Comparison of ENCODE assay signal across 1 cellular context in genomic region chr20:2840138-2840966, GRCh38.
TF ChIP-seq lines count a peak whose summit lies in the region.

Gene PCED1A (minus strand): TSS chr20:2840655. CDS start chr20:2839912, 743 bp downstream.
Gene VPS16 (plus strand): TSS chr20:2840745. CDS start chr20:2840775, 30 bp downstream.

TF ChIP-seq in HepG2, 621 proteins besides CTCF, POLR2A, EP300 and RAD21 (continued from another document and continues in another):
- TF ChIP-seq TRIM22 (IDR thresholded peaks at IDR 0.05) (no peak), CBFB (CRISPR knock-in tag; IDR thresholded peaks at IDR 0.05) (peak; percentile 93), ZNF550 (CRISPR knock-in tag; IDR thresholded peaks at IDR 0.05; ENCODE audit: borderline replicate concordance) (no peak), KMT2B (CRISPR knock-in tag; IDR thresholded peaks at IDR 0.05) (peak; percentile 97), IRF1 (CRISPR knock-in tag; IDR thresholded peaks at IDR 0.05; ENCODE audit: low read depth) (peak; percentile 68; the same call in 1 of the 2 replicates), FOXM1 (CRISPR knock-in tag; IDR thresholded peaks at IDR 0.05) (0 out of 2 replicates have a peak, but pooled peaks have one; percentile 21), PRPF4 (IDR thresholded peaks at IDR 0.05; ENCODE audit: low read depth, low read length, poor library complexity, severe bottlenecking) (no peak), ZNF761 (CRISPR knock-in tag; conservative IDR thresholded peaks at IDR 0.05) (peak; percentile 94), HNF4G (IDR thresholded peaks at IDR 0.05; ENCODE audit: borderline replicate concordance, low read depth, low read length) (peak; percentile 15; the same call in 1 of the 2 replicates), HNF4G (CRISPR knock-in tag; IDR thresholded peaks at IDR 0.05; ENCODE audit: borderline replicate concordance, low read depth) (no peak; the same call in 1 of the 2 replicates), ARID3A (IDR thresholded peaks at IDR 0.05; ENCODE audit: low read depth, low read length) (0 out of 2 replicates have a peak, but pooled peaks have one; percentile 9), ZNF101 (CRISPR knock-in tag; IDR thresholded peaks at IDR 0.05; ENCODE audit: borderline replicate concordance, low read depth) (peak; percentile 67; the same call in 1 of the 2 replicates), HNRNPK (IDR thresholded peaks at IDR 0.05; ENCODE audit: low read depth, low read length, poor library complexity, severe bottlenecking) (peak; percentile 68), PHF5A (CRISPR knock-in tag; IDR thresholded peaks at IDR 0.05; ENCODE audit: low read depth, unreplicated experiment) (no peak), EEA1 (CRISPR knock-in tag; IDR thresholded peaks at IDR 0.05; ENCODE audit: borderline replicate concordance) (peak; percentile 99), DDIT3 (CRISPR knock-in tag; IDR thresholded peaks at IDR 0.05) (peak; percentile 42; the same call in 1 of the 2 replicates), TAF1 (CRISPR knock-in tag; IDR thresholded peaks at IDR 0.05) (peak; percentile 93), EED (CRISPR knock-in tag; IDR thresholded peaks at IDR 0.05) (peak; percentile 96; the same call in 1 of the 2 replicates), ZNF83 (CRISPR knock-in tag; IDR thresholded peaks at IDR 0.05; ENCODE audit: borderline replicate concordance) (peak; percentile 92; the same call in 1 of the 2 replicates), NR2F1 (CRISPR knock-in tag; IDR thresholded peaks at IDR 0.05) (peak in 1 of 2 experiments; percentile 55; a peak in 1 of 4 replicates), ZNF839 (CRISPR knock-in tag; IDR thresholded peaks at IDR 0.05; ENCODE audit: borderline replicate concordance) (peak; percentile 97), MED1 (CRISPR knock-in tag; IDR thresholded peaks at IDR 0.05) (peak; percentile 79), MEF2D (CRISPR knock-in tag; IDR thresholded peaks at IDR 0.05) (peak; percentile 33; the same call in 1 of the 2 replicates), ZBTB21 (CRISPR knock-in tag; IDR thresholded peaks at IDR 0.05) (no peak; the same call in 1 of the 2 replicates), ASH2L (IDR thresholded peaks at IDR 0.05; ENCODE audit: insufficient read length, low read depth, low read length) (peak; percentile 89), ZNF597 (CRISPR knock-in tag; IDR thresholded peaks at IDR 0.05) (no peak), JDP2 (CRISPR knock-in tag; IDR thresholded peaks at IDR 0.05; ENCODE audit: borderline replicate concordance) (peak; percentile 67; the same call in 1 of the 2 replicates), PRDM10 (CRISPR knock-in tag; IDR thresholded peaks at IDR 0.05; ENCODE audit: low read depth) (no peak; the same call in 1 of the 2 replicates), ZNF563 (CRISPR knock-in tag; IDR thresholded peaks at IDR 0.05) (peak; percentile 99), HMGA1 (CRISPR knock-in tag; conservative IDR thresholded peaks at IDR 0.05) (no peak), ZBTB7B (CRISPR knock-in tag; IDR thresholded peaks at IDR 0.05) (peak; percentile 92), SCMH1 (CRISPR knock-in tag; IDR thresholded peaks at IDR 0.05; ENCODE audit: borderline replicate concordance) (no peak), ZNF225 (CRISPR knock-in tag; IDR thresholded peaks at IDR 0.05) (peak; percentile 98), RFX5 (IDR thresholded peaks at IDR 0.05; ENCODE audit: low read depth, low read length) (no peak), MYNN (CRISPR knock-in tag; IDR thresholded peaks at IDR 0.05; ENCODE audit: low read depth) (peak; percentile 93; the same call in 1 of the 2 replicates), HIVEP1 (CRISPR knock-in tag; IDR thresholded peaks at IDR 0.05) (peak; percentile 97), ZNF644 (CRISPR knock-in tag; IDR thresholded peaks at IDR 0.05; ENCODE audit: low read depth) (no peak), MTA1 (CRISPR knock-in tag; IDR thresholded peaks at IDR 0.05; ENCODE audit: borderline replicate concordance) (peak; percentile 72; the same call in 1 of the 2 replicates), USF2 (IDR thresholded peaks at IDR 0.05; ENCODE audit: low read depth, low read length) (peak; percentile 98), USF2 (CRISPR knock-in tag; IDR thresholded peaks at IDR 0.05; ENCODE audit: borderline replicate concordance) (peak; percentile 99; the same call in 1 of the 2 replicates), ZBTB49 (CRISPR knock-in tag; IDR thresholded peaks at IDR 0.05; ENCODE audit: borderline replicate concordance) (peak; percentile 84), FOXC1 (CRISPR knock-in tag; IDR thresholded peaks at IDR 0.05; ENCODE audit: borderline replicate concordance) (peak; percentile 99), PPARG (CRISPR knock-in tag; conservative IDR thresholded peaks at IDR 0.05) (no peak; the same call in 1 of the 2 replicates), ZNF124 (CRISPR knock-in tag; IDR thresholded peaks at IDR 0.05) (no peak; the same call in 1 of the 2 replicates), ZNF253 (CRISPR knock-in tag; IDR thresholded peaks at IDR 0.05; ENCODE audit: borderline replicate concordance) (no peak), ZNF180 (CRISPR knock-in tag; IDR thresholded peaks at IDR 0.05; ENCODE audit: borderline replicate concordance, low read depth) (peak; percentile 95; the same call in 1 of the 2 replicates), ZNF264 (CRISPR knock-in tag; IDR thresholded peaks at IDR 0.05) (peak; percentile 97), ZNF235 (CRISPR knock-in tag; IDR thresholded peaks at IDR 0.05; ENCODE audit: borderline replicate concordance) (peak; percentile 90; the same call in 1 of the 2 replicates)
